8 cellular contexts compared by ENCODE assay signal in genomic region chr15:74958320-74958907, GRCh38. TPM values are rescaled to one million over a fixed set of nuclear protein-coding genes. Genes with fewer than 3 reads are reported as not detected.
DNase-seq lines count a peak whose midpoint lies in the region; ATAC-seq and TF ChIP-seq lines count a peak whose summit lies in the region.

No MANE protein-coding gene starts in this region.

- peak; percentile 69 for DNase-seq in H9
- DNase-seq in body of pancreas: peak; percentile 75 to 88 (median 86)
- peak; percentile 76 for DNase-seq in islet precursor cell
- DNase-seq in stimulated activated naive B cell treated with anti-CD40 and anti-IgM and Interleukin-4, amounts not matched to agents 10 μg/mL and 1 μg/mL and 100 μg/mL, for 72 hours: no peak
- no peak for DNase-seq in OCI-M1 (lab: John Stamatoyannopoulos, UW)
- DNase-seq in UCSD-AML1 (lab: John Stamatoyannopoulos, UW; ENCODE audit: unreplicated experiment): no peak

- no peaks in the 10 kb centered on the region for H3K9me3 Mint-ChIP-seq in H9
- no peaks in the 10 kb centered on the region for H3K9me3 Mint-ChIP-seq in stimulated activated naive B cell treated with anti-CD40 and anti-IgM and Interleukin-4, amounts not matched to agents 10 μg/mL and 1 μg/mL and 100 μg/mL, for 72 hours

- no peak overlapping the region for H3K23ac ChIP-seq in H9 (ENCODE audit: insufficient read length, low read depth, low read length)

- no peak overlapping the region for H2BK12ac ChIP-seq in H9 (ENCODE audit: insufficient read length, low read depth, low read length)

- no peak overlapping the region for H3K18ac ChIP-seq in H9 (ENCODE audit: insufficient read length, low read depth, low read length)

- no peaks in the 10 kb centered on the region for H3K79me1 ChIP-seq in H9 (ENCODE audit: insufficient read depth, low read depth, low read length, poor library complexity, severe bottlenecking)

- no peak overlapping the region for H2BK15ac ChIP-seq in H9 (ENCODE audit: low read depth, low read length)

- TF ChIP-seq POLR2A in body of pancreas (IDR thresholded peaks at IDR 0.05): peak; percentile 62 to 86 (median 81)

- peak overlapping the region; percentile 99 for H3K4me3 ChIP-seq in ACC112 (ENCODE audit: low read depth, low read length)
- H3K4me3 ChIP-seq in body of pancreas: peak overlapping the region; percentile 30 to 45

- H3K27ac ChIP-seq in ACC112 (ENCODE audit: low read depth, low read length): peak overlapping the region; percentile 87
- H3K27ac ChIP-seq in H9 (ENCODE audit: insufficient read length, low read depth, low read length): no peak overlapping the region
- peak overlapping the region; percentile 54 to 83 (median 56) for H3K27ac ChIP-seq in body of pancreas

- ATAC-seq in body of pancreas: peak; percentile 66
- no peak for ATAC-seq in stimulated activated naive B cell treated with anti-CD40 and anti-IgM and Interleukin-4, amounts not matched to agents 10 μg/mL and 1 μg/mL and 100 μg/mL, for 72 hours (replicated peaks)
- ATAC-seq in HG03460 (IDR thresholded peaks at IDR 0.05; ENCODE audit: unreplicated experiment): no peak

- H3K4me1 Mint-ChIP-seq in H9: peaks cover 22 to 32% of the 10 kb centered on the region in 2 experiments
- H3K4me1 Mint-ChIP-seq in stimulated activated naive B cell treated with anti-CD40 and anti-IgM and Interleukin-4, amounts not matched to agents 10 μg/mL and 1 μg/mL and 100 μg/mL, for 72 hours: peaks cover 13 to 44% of the 10 kb centered on the region in 2 donors

- no peak overlapping the region for H3K56ac ChIP-seq in H9 (ENCODE audit: insufficient read length, low read depth, low read length)

- no peak overlapping the region for H3K14ac ChIP-seq in H9 (ENCODE audit: insufficient read depth, low read length)

- no peak overlapping the region for H4K8ac ChIP-seq in H9 (replicated peaks; ENCODE audit: insufficient read length, low read depth, low read length)

- H3K4me3 Mint-ChIP-seq in H9: peak overlapping the region; percentile 60 to 84
- H3K4me3 Mint-ChIP-seq in stimulated activated naive B cell treated with anti-CD40 and anti-IgM and Interleukin-4, amounts not matched to agents 10 μg/mL and 1 μg/mL and 100 μg/mL, for 72 hours: peak overlapping the region; percentile 34 to 46

- no peak overlapping the region for H3K4ac ChIP-seq in H9 (ENCODE audit: low read depth, low read length)

- no CpG with 5 or more reads among the region's 28 CpGs for WGBS in H9 (ENCODE audit: extremely low coverage, insufficient read length, low lambda C conversion rate)
- WGBS in body of pancreas, 2 donors: 1 to 3% methylated on average over 17 to 27 of the region's 28 CpGs

- H4K5ac ChIP-seq in H9 (ENCODE audit: insufficient read length, low read depth, low read length): no peak overlapping the region

- H3K23me2 ChIP-seq in H9 (ENCODE audit: insufficient read length, low read depth, low read length, poor library complexity, severe bottlenecking): peaks cover 34% of the 10 kb centered on the region

- H4K91ac ChIP-seq in H9 (ENCODE audit: insufficient read length, low read depth, low read length): no peak overlapping the region

- peak overlapping the region; percentile 72 for H3K4me2 ChIP-seq in H9 (ENCODE audit: insufficient read depth, insufficient read length, low read length)

- H3K36me3 ChIP-seq in ACC112 (ENCODE audit: insufficient read depth, low read length) (no peaks in the 10 kb centered on the region), body of pancreas (replicated peaks in 1 of 2; ENCODE audit: insufficient read depth in 1 of 2, low read depth in 2 of 2) (no peaks in the 10 kb centered on the region)

- no peak overlapping the region for H2BK120ac ChIP-seq in H9 (ENCODE audit: low read depth, low read length, poor library complexity, severe bottlenecking)

- H3K4me1 ChIP-seq in ACC112 (ENCODE audit: control insufficient read depth, insufficient read depth, low read length, unreplicated experiment) (peaks cover 26% of the 10 kb centered on the region), H9 (ENCODE audit: insufficient read depth, low read length) (no peaks in the 10 kb centered on the region; the same call in 1 of the 2 replicates), body of pancreas (peaks cover 53% of the 10 kb centered on the region)

- intact Hi-C loops in body of pancreas (cut with DNase I): no loop called here

- TF ChIP-seq CTCF in H9 (conservative IDR thresholded peaks at IDR 0.05) (peak; percentile 42; the same call in 2 of the 3 replicates), body of pancreas (IDR thresholded peaks at IDR 0.05) (peak in 5 of 7 experiments; percentile 35 to 72 (median 67))

- H3T11ph ChIP-seq in H9 (ENCODE audit: low read length): no peak overlapping the region

- H2BK20ac ChIP-seq in H9 (ENCODE audit: low read depth, low read length, poor library complexity, severe bottlenecking): no peak overlapping the region

- H2AFZ ChIP-seq in ACC112 (ENCODE audit: low read length, unreplicated experiment) (peak overlapping the region; percentile 98), H9 (ENCODE audit: low read length) (no peak overlapping the region)

- H3K79me2 ChIP-seq in ACC112 (ENCODE audit: control insufficient read depth, insufficient read depth, low read length, unreplicated experiment) (peaks cover 50% of the 10 kb centered on the region), H9 (ENCODE audit: insufficient read depth, low read length) (peaks cover 3% of the 10 kb centered on the region; the same call in 1 of the 2 replicates)

- no peaks in the 10 kb centered on the region for H4K20me1 ChIP-seq in H9 (ENCODE audit: control insufficient read depth, insufficient read depth, insufficient read length)

- H3K27me3 ChIP-seq in ACC112 (ENCODE audit: insufficient read depth, low read length) (no peaks in the 10 kb centered on the region), H9 (ENCODE audit: insufficient read depth, low read length) (peaks cover 11% of the 10 kb centered on the region; the same call in 1 of the 2 replicates), body of pancreas (no peaks in the 10 kb centered on the region)

- peaks cover 81% of the 10 kb centered on the region for H3K27me3 Mint-ChIP-seq in H9 (ENCODE audit: low read depth)
- peaks cover 54 to 75% of the 10 kb centered on the region in 2 donors for H3K27me3 Mint-ChIP-seq in stimulated activated naive B cell treated with anti-CD40 and anti-IgM and Interleukin-4, amounts not matched to agents 10 μg/mL and 1 μg/mL and 100 μg/mL, for 72 hours

- H3K9me3 ChIP-seq in H9 (ENCODE audit: control insufficient read depth, low read depth, low read length) (no peaks in the 10 kb centered on the region), body of pancreas (no peaks in the 10 kb centered on the region)

- H2BK5ac ChIP-seq in H9 (ENCODE audit: insufficient read length, low read length): no peak overlapping the region

- H3K36me3 Mint-ChIP-seq in H9 (ENCODE audit: insufficient read depth in 1 of 3, low read depth in 3 of 3): peaks cover 0 to 2% (median 0%) of the 10 kb centered on the region in 3 experiments; a peak in 2 of 7 replicates
- no peaks in the 10 kb centered on the region for H3K36me3 Mint-ChIP-seq in stimulated activated naive B cell treated with anti-CD40 and anti-IgM and Interleukin-4, amounts not matched to agents 10 μg/mL and 1 μg/mL and 100 μg/mL, for 72 hours

- H3K27ac Mint-ChIP-seq in H9: no peak overlapping the region
- H3K27ac Mint-ChIP-seq in stimulated activated naive B cell treated with anti-CD40 and anti-IgM and Interleukin-4, amounts not matched to agents 10 μg/mL and 1 μg/mL and 100 μg/mL, for 72 hours: peak overlapping the region; percentile 56

- no peak overlapping the region for H2AK5ac ChIP-seq in H9 (ENCODE audit: insufficient read length, low read length)

- no peak overlapping the region for H3K9ac ChIP-seq in H9 (ENCODE audit: extremely low read depth, insufficient read length, low read length)

RNA-seq across cellular contexts. Expression of gene RPP25, which starts 1.8 kb away (rescaled TPM):
- total RNA-seq in H9 (2021): 12.6 and 13.0 TPM in 2 replicates
- total RNA-seq in body of pancreas: 10 to 100 TPM in 1 of 2 donors, 1 to 10 TPM in 1; 9.1 to 11.5 TPM

RNA-seq across cellular contexts. Expression of gene COX5A, which starts 20.5 kb away (rescaled TPM):
- 331 and 336 TPM in 2 replicates for total RNA-seq in H9 (2021)
- 10 to 100 TPM; 50.1 to 61.5 TPM for total RNA-seq in body of pancreas

RNA-seq across cellular contexts. Expression of gene SCAMP5, which starts 36.9 kb away (rescaled TPM):
- total RNA-seq in H9 (2021): 45.8 and 47.8 TPM in 2 replicates
- total RNA-seq in body of pancreas: 10 to 100 TPM; 21.1 to 30.4 TPM

RNA-seq across cellular contexts. Expression of gene FAM219B, which starts 51.8 kb away (rescaled TPM):
- total RNA-seq in H9 (2021): 60.3 and 69.0 TPM in 2 replicates
- 10 to 100 TPM; 25.4 to 42.8 TPM for total RNA-seq in body of pancreas

Comparison
In these comparisons a context has a peak if more than half of its experiments do, and no peak if none do; other contexts are left out.
1. DNase-seq: peak in H9 (single experiment), body of pancreas (4 of 4) and islet precursor cell (single experiment); none in stimulated activated naive B cell treated with anti-CD40 and anti-IgM and Interleukin-4, amounts not matched to agents 10 μg/mL and 1 μg/mL and 100 μg/mL, for 72 hours (single experiment), OCI-M1 (single experiment) and UCSD-AML1 (single experiment).